ENCODE assay signal across 16 cellular contexts in the genomic region with DNA sequence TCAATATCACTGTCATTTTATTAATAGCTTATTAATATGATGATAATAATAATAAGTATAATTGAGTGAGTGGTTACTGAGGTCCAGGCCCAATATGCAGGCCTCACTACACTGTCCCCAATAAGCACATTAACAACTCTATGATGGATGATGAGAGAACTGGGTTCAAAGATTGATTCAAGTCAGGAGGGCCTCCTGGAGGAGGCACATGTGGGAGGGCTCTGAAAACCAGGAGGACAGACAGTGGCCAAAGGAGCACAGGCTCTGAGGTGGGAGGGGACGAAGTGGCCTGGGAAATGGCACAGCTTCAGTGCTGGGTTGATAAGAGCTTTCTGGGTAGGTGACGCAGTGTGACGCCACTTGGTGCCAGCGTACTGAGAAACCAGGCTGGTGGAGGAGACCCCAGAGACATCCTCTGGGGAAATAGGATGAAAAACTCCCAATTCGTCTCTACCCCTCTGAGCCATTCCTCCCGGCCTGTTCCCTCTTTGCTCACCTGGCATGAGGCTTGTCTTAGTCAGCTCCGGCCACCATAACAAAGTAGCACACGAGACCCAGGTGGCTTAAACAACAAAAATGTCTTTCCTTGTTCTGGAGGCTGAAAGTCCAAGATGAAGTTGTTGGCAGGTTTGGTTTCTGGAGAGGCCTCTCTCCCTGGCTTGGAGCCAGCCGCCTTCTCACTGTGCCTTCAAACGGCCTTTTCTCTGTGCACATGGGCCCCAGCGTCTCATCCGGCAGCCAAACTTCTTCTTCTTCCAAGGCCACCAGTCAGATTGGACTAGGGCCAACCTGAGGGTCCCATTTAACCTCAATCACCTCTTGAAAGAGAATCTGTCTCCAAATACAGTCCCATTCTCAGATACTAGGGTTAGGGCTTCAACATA. TPM values are rescaled to one million over a fixed set of nuclear protein-coding genes. Genes with fewer than 3 reads are reported as not detected.
DNase-seq lines count a peak whose midpoint lies in the region; ATAC-seq and TF ChIP-seq lines count a peak whose summit lies in the region.
"Had no signal": no experiment of that assay in that cellular context is flagged by ENCODE, and none has a peak within 500 bp of the region (broad histone marks: within the 10 kb centered on the region; RNA-seq: fewer than 3 reads in every experiment).

No MANE protein-coding gene starts in this region.

- DNase-seq in Ammon's horn (ENCODE audit: low spot score) (peak; percentile 57), body of pancreas (no peak), medulla oblongata (ENCODE audit: extremely low spot score) (peak; percentile 60), NCI-H1417 treated with DMSO at 0.1 percent for 48 hours (lab: John Stamatoyannopoulos, UW) (no peak), GF-D8 (lab: John Stamatoyannopoulos, UW) (no peak)
- no peak for DNase-seq in stimulated activated CD4-positive, alpha-beta T cell treated with anti-CD3 and anti-CD28 coated beads, Interleukin-15, amount 100 ng/mL, for 24 hours
- DNase-seq: ACHN; CD8-positive, alpha-beta T cell; H7; NCI-H1436 treated with DMSO at 0.1 percent for 48 hours; NCI-H2081; NCI-H226; NCI-H748 treated with DMSO at 0.1 percent for 48 hours; Peyer's patch had no signal

- intact Hi-C loops in body of pancreas (cut with DNase I): no loop called here

- H3K4me3 ChIP-seq in HEK293 (ENCODE audit: low read depth, low read length) (no peak overlapping the region), body of pancreas (no peak overlapping the region)
- H3K4me3 ChIP-seq: Peyer's patch had no signal

- no peak for TF ChIP-seq CTCF in HEK293 (tag by site-specific recombination; IDR thresholded peaks at IDR 0.05)
- no peak for TF ChIP-seq CTCF in body of pancreas (IDR thresholded peaks at IDR 0.05)

- CTCF ChIA-PET in HEK293 (lab: Yijun Ruan, JAX): interaction anchor here (0.7 to 1.7 kb wide), 2 partner anchors 24 to 43 kb away, joined by 3 to 8 read pairs; no protein-coding TSS in a partner anchor

- WGBS in body of pancreas, 2 donors: 79 to 87% methylated on average over 11 to 12 of the region's 12 CpGs

- no peaks in the 10 kb centered on the region for H3K4me1 ChIP-seq in HEK293 (ENCODE audit: control insufficient read depth, insufficient read depth, low read length)
- no peaks in the 10 kb centered on the region for H3K4me1 ChIP-seq in body of pancreas
- H3K4me1 ChIP-seq: Peyer's patch had no signal

- H3K36me3 ChIP-seq in HEK293 (ENCODE audit: control insufficient read depth in 2 of 2, insufficient read depth in 1 of 2, low read length in 2 of 2) (no peaks in the 10 kb centered on the region), body of pancreas (replicated peaks in 1 of 2; ENCODE audit: insufficient read depth in 1 of 2, low read depth in 2 of 2) (no peaks in the 10 kb centered on the region)
- H3K36me3 ChIP-seq: Peyer's patch had no signal

- ATAC-seq in body of pancreas (peak; percentile 9), HG03095 (IDR thresholded peaks at IDR 0.05; ENCODE audit: unreplicated experiment) (no peak)
- ATAC-seq: CD8-positive, alpha-beta T cell had no signal

- POLR2A ChIA-PET in HEK293 (lab: Yijun Ruan, JAX): no interaction called here

- TF ChIP-seq POLR2A in body of pancreas (IDR thresholded peaks at IDR 0.05): no peak

- H3K9me3 ChIP-seq in HEK293 (ENCODE audit: control insufficient read depth, insufficient read depth, low read depth, low read length) (no peaks in the 10 kb centered on the region), body of pancreas (no peaks in the 10 kb centered on the region)
- H3K9me3 ChIP-seq: Peyer's patch had no signal

- H3K27ac ChIP-seq in HEK293 (ENCODE audit: extremely low read depth, low read depth, low read length) (no peak overlapping the region), body of pancreas (no peak overlapping the region)
- H3K27ac ChIP-seq: Peyer's patch had no signal

- H3K27me3 ChIP-seq in body of pancreas: no peaks in the 10 kb centered on the region
- H3K27me3 ChIP-seq: Peyer's patch had no signal

TF ChIP-seq in HEK293, 187 proteins besides CTCF, POLR2A, EP300 and RAD21:
- TF ChIP-seq ZNF221 (tag by site-specific recombination; IDR thresholded peaks at IDR 0.05; ENCODE audit: borderline replicate concordance): no peak
- TF ChIP-seq, protein P1, sequence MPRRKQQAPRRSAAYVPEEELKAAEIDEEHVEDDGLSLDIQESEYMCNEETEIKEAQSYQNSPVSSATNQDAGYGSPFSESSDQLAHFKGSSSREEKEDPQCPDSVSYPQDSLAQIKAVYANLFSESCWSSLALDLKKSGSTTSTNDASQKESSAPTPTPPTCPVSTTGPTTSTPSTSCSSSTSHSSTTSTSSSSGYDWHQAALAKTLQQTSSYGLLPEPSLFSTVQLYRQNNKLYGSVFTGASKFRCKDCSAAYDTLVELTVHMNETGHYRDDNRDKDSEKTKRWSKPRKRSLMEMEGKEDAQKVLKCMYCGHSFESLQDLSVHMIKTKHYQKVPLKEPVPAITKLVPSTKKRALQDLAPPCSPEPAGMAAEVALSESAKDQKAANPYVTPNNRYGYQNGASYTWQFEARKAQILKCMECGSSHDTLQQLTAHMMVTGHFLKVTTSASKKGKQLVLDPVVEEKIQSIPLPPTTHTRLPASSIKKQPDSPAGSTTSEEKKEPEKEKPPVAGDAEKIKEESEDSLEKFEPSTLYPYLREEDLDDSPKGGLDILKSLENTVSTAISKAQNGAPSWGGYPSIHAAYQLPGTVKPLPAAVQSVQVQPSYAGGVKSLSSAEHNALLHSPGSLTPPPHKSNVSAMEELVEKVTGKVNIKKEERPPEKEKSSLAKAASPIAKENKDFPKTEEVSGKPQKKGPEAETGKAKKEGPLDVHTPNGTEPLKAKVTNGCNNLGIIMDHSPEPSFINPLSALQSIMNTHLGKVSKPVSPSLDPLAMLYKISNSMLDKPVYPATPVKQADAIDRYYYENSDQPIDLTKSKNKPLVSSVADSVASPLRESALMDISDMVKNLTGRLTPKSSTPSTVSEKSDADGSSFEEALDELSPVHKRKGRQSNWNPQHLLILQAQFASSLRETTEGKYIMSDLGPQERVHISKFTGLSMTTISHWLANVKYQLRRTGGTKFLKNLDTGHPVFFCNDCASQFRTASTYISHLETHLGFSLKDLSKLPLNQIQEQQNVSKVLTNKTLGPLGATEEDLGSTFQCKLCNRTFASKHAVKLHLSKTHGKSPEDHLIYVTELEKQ (tag by site-specific recombination; IDR thresholded peaks at IDR 0.05; ENCODE audit: borderline replicate concordance): no peak
- TF ChIP-seq, protein P2, sequence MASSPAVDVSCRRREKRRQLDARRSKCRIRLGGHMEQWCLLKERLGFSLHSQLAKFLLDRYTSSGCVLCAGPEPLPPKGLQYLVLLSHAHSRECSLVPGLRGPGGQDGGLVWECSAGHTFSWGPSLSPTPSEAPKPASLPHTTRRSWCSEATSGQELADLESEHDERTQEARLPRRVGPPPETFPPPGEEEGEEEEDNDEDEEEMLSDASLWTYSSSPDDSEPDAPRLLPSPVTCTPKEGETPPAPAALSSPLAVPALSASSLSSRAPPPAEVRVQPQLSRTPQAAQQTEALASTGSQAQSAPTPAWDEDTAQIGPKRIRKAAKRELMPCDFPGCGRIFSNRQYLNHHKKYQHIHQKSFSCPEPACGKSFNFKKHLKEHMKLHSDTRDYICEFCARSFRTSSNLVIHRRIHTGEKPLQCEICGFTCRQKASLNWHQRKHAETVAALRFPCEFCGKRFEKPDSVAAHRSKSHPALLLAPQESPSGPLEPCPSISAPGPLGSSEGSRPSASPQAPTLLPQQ (tag by site-specific recombination; IDR thresholded peaks at IDR 0.05): peak; percentile 65; the same call in 1 of the 2 replicates
- 0 out of 2 replicates have a peak, but pooled peaks have one; percentile 19 for TF ChIP-seq ZNF548 (tag by site-specific recombination; IDR thresholded peaks at IDR 0.05)
- TF ChIP-seq ZBTB17 (tag by site-specific recombination; IDR thresholded peaks at IDR 0.05): no peak
- TF ChIP-seq ZNF391 (tag by site-specific recombination; IDR thresholded peaks at IDR 0.05; ENCODE audit: borderline replicate concordance, low read depth): peak; percentile 99

RNA-seq across cellular contexts. Expression of a gene that starts 31.6 kb away (rescaled TPM):
- total RNA-seq in body of pancreas: 1 to 10 TPM in 1 of 2 donors, under 1 TPM in 1; 0.26 to 2.0 TPM

Comparison
In these comparisons a context has a peak if more than half of its experiments do, and no peak if none do; other contexts are left out.
1. DNase-seq: peak in Ammon's horn (single experiment) and medulla oblongata (single experiment); none in body of pancreas (0 of 4), NCI-H1417 treated with DMSO at 0.1 percent for 48 hours (single experiment), GF-D8 (single experiment) and stimulated activated CD4-positive, alpha-beta T cell treated with anti-CD3 and anti-CD28 coated beads, Interleukin-15, amount 100 ng/mL, for 24 hours (single experiment).